In genomic region chr5:177035982-177036381, GRCh38 we compare ENCODE assay signal across 12 cellular contexts. TPM values are rescaled to one million over a fixed set of nuclear protein-coding genes. Genes with fewer than 3 reads are reported as not detected.
DNase-seq lines count a peak whose midpoint lies in the region; ATAC-seq and TF ChIP-seq lines count a peak whose summit lies in the region.
"Had no signal": no experiment of that assay in that cellular context is flagged by ENCODE, and none has a peak within 500 bp of the region (broad histone marks: within the 10 kb centered on the region; RNA-seq: fewer than 3 reads in every experiment).

No MANE protein-coding gene starts in this region.

- H3K23ac ChIP-seq in H9 (ENCODE audit: insufficient read length, low read depth, low read length) = no peak overlapping the region

- DNase-seq in CD4-positive, CD25-positive, alpha-beta regulatory T cell = no peak
- DNase-seq in H9 (peak; percentile 56), amniotic epithelial cell (ENCODE audit: low read depth) (peak; percentile 10), iPS-NIHi11 (ENCODE audit: low spot score) (peak; percentile 71), dorsolateral prefrontal cortex (no peak), cerebellar nuclear complex (lab: John Stamatoyannopoulos, UW) (no peak), HCEC 1CT (no peak)
- DNase-seq in activated CD4-positive, alpha-beta T cell treated with anti-CD3 and anti-CD28 coated beads, Interleukin-2, amount 50 U/mL, for 4 hours = no peak
- DNase-seq: activated CD4-positive, alpha-beta T cell treated with anti-CD3 and anti-CD28 coated beads, Interleukin-2, amount 50 U/mL, for 48 hours; pancreas had no signal

- H4K20me1 ChIP-seq in H9 (ENCODE audit: control insufficient read depth, insufficient read depth, insufficient read length) = no peaks in the 10 kb centered on the region

- no CpG with 5 or more reads among the region's 1 CpG for WGBS in H9 (ENCODE audit: extremely low coverage, insufficient read length, low lambda C conversion rate)

- H3K27ac ChIP-seq in CD4-positive, CD25-positive, alpha-beta regulatory T cell (ENCODE audit: insufficient read depth, low read length, poor library complexity, severe bottlenecking) = no peak overlapping the region
- no peak overlapping the region for H3K27ac ChIP-seq in H9 (ENCODE audit: insufficient read length, low read depth, low read length)
- H3K27ac ChIP-seq in dorsolateral prefrontal cortex = no peak overlapping the region
- H3K27ac ChIP-seq: pancreas had no signal

- peaks cover 13% of the 10 kb centered on the region for H3K36me3 ChIP-seq in CD4-positive, CD25-positive, alpha-beta regulatory T cell (ENCODE audit: control insufficient read depth, insufficient read depth, low read length)
- H3K36me3 ChIP-seq: pancreas had no signal

- no peak overlapping the region for H4K8ac ChIP-seq in H9 (replicated peaks; ENCODE audit: insufficient read length, low read depth, low read length)

- H4K91ac ChIP-seq in H9 (ENCODE audit: insufficient read length, low read depth, low read length) = no peak overlapping the region

- no peak overlapping the region for H2BK120ac ChIP-seq in H9 (ENCODE audit: low read depth, low read length, poor library complexity, severe bottlenecking)

- no peak overlapping the region for H2BK20ac ChIP-seq in H9 (ENCODE audit: low read depth, low read length, poor library complexity, severe bottlenecking)

- no peaks in the 10 kb centered on the region for H3K23me2 ChIP-seq in H9 (ENCODE audit: insufficient read length, low read depth, low read length, poor library complexity, severe bottlenecking)

- H3T11ph ChIP-seq in H9 (ENCODE audit: low read length) = no peak overlapping the region

- H2BK5ac ChIP-seq in H9 (ENCODE audit: insufficient read length, low read length) = no peak overlapping the region

- peaks cover 13 to 31% (median 20%) of the 10 kb centered on the region in 4 donors for H3K4me1 Mint-ChIP-seq in CD4-positive, CD25-positive, alpha-beta regulatory T cell
- H3K4me1 Mint-ChIP-seq in H9 = peaks cover 10 to 14% of the 10 kb centered on the region in 2 experiments

- intact Hi-C loops in dorsolateral prefrontal cortex (cut with DNase I) = no loop called here

- H3K4me1 ChIP-seq in CD4-positive, CD25-positive, alpha-beta regulatory T cell (ENCODE audit: control insufficient read depth, insufficient read depth, low read length, poor library complexity, severe bottlenecking) = no peaks in the 10 kb centered on the region
- H3K4me1 ChIP-seq in H9 (ENCODE audit: insufficient read depth, low read length) = peaks cover 8% of the 10 kb centered on the region; the same call in 1 of the 2 replicates
- H3K4me1 ChIP-seq: pancreas had no signal

- H2AK5ac ChIP-seq in H9 (ENCODE audit: insufficient read length, low read length) = no peak overlapping the region

- peak overlapping the region in 1 of 4 donors; percentile 24 for H3K4me3 Mint-ChIP-seq in CD4-positive, CD25-positive, alpha-beta regulatory T cell
- H3K4me3 Mint-ChIP-seq in H9 = no peak overlapping the region
- H3K4me3 Mint-ChIP-seq: activated T-helper 17 cell treated with anti-CD3 and anti-CD28 coated beads, Interleukin-2, amount 50 U/mL, for 72 hours; B cell had no signal

- no peaks in the 10 kb centered on the region for H3K9me3 ChIP-seq in CD4-positive, CD25-positive, alpha-beta regulatory T cell (ENCODE audit: control insufficient read depth in 2 of 2, low read length in 2 of 2)
- H3K9me3 ChIP-seq in H9 (ENCODE audit: control insufficient read depth, low read depth, low read length) = no peaks in the 10 kb centered on the region
- H3K9me3 ChIP-seq: pancreas had no signal

- H2BK15ac ChIP-seq in H9 (ENCODE audit: low read depth, low read length) = no peak overlapping the region

- no peak for ATAC-seq in CD4-positive, CD25-positive, alpha-beta regulatory T cell (ENCODE audit: low read depth in 2 of 2)
- ATAC-seq: activated T-helper 17 cell treated with anti-CD3 and anti-CD28 coated beads, Interleukin-2, amount 50 U/mL, for 72 hours; pancreas had no signal

- H3K56ac ChIP-seq in H9 (ENCODE audit: insufficient read length, low read depth, low read length) = no peak overlapping the region

- no peak overlapping the region for H3K14ac ChIP-seq in H9 (ENCODE audit: insufficient read depth, low read length)

- H2AFZ ChIP-seq in H9 (ENCODE audit: low read length) = no peak overlapping the region

- peaks cover 0 to 5% (median 3%) of the 10 kb centered on the region in 7 donors for H3K9me3 Mint-ChIP-seq in CD4-positive, CD25-positive, alpha-beta regulatory T cell
- H3K9me3 Mint-ChIP-seq in H9 = no peaks in the 10 kb centered on the region

- no peaks in the 10 kb centered on the region for H3K27me3 Mint-ChIP-seq in CD4-positive, CD25-positive, alpha-beta regulatory T cell
- H3K27me3 Mint-ChIP-seq in H9 (ENCODE audit: low read depth) = no peaks in the 10 kb centered on the region
- H3K27me3 Mint-ChIP-seq: activated T-helper 17 cell treated with anti-CD3 and anti-CD28 coated beads, Interleukin-2, amount 50 U/mL, for 72 hours; B cell had no signal

- H3K79me1 ChIP-seq in H9 (ENCODE audit: insufficient read depth, low read depth, low read length, poor library complexity, severe bottlenecking) = peaks cover 3% of the 10 kb centered on the region

- H3K4ac ChIP-seq in H9 (ENCODE audit: low read depth, low read length) = no peak overlapping the region

- TF ChIP-seq CTCF in H9 (conservative IDR thresholded peaks at IDR 0.05) (no peak), dorsolateral prefrontal cortex (IDR thresholded peaks at IDR 0.05 in 54 of 56, conservative IDR thresholded peaks at IDR 0.05 in 2 of 56; ENCODE audit: low read depth in 1 of 56, partially characterized antibody in 56 of 56) (no peak)

- no peaks in the 10 kb centered on the region for H3K79me2 ChIP-seq in H9 (ENCODE audit: insufficient read depth, low read length)

- peak overlapping the region; percentile 29 to 95 (median 74) for H3K27ac Mint-ChIP-seq in CD4-positive, CD25-positive, alpha-beta regulatory T cell
- H3K27ac Mint-ChIP-seq in H9 = peak overlapping the region; percentile 31 to 82 (median 60); a peak in 5 of 7 replicates
- H3K27ac Mint-ChIP-seq: activated T-helper 17 cell treated with anti-CD3 and anti-CD28 coated beads, Interleukin-2, amount 50 U/mL, for 72 hours; B cell had no signal

- H3K36me3 Mint-ChIP-seq in CD4-positive, CD25-positive, alpha-beta regulatory T cell = peaks cover 14% of the 10 kb centered on the region
- H3K36me3 Mint-ChIP-seq in H9 (ENCODE audit: insufficient read depth in 1 of 3, low read depth in 3 of 3) = peaks cover 0 to 23% (median 22%) of the 10 kb centered on the region in 3 experiments; a peak in 5 of 7 replicates

- no peak overlapping the region for H3K4me3 ChIP-seq in CD4-positive, CD25-positive, alpha-beta regulatory T cell (ENCODE audit: low read depth, low read length)
- H3K4me3 ChIP-seq in dorsolateral prefrontal cortex = no peak overlapping the region
- H3K4me3 ChIP-seq: pancreas had no signal

- no peak overlapping the region for H2BK12ac ChIP-seq in H9 (ENCODE audit: insufficient read length, low read depth, low read length)

- H3K4me2 ChIP-seq in H9 (ENCODE audit: insufficient read depth, insufficient read length, low read length) = no peak overlapping the region

- H3K27me3 ChIP-seq in CD4-positive, CD25-positive, alpha-beta regulatory T cell (ENCODE audit: control insufficient read depth, insufficient read depth, low read length) = no peaks in the 10 kb centered on the region
- H3K27me3 ChIP-seq in H9 (ENCODE audit: insufficient read depth, low read length) (no peaks in the 10 kb centered on the region; the same call in 1 of the 2 replicates), dorsolateral prefrontal cortex (no peaks in the 10 kb centered on the region)
- H3K27me3 ChIP-seq: pancreas had no signal

- no peak overlapping the region for H3K9ac ChIP-seq in H9 (ENCODE audit: extremely low read depth, insufficient read length, low read length)

- no peak overlapping the region for H3K18ac ChIP-seq in H9 (ENCODE audit: insufficient read length, low read depth, low read length)

- H4K5ac ChIP-seq in H9 (ENCODE audit: insufficient read length, low read depth, low read length) = no peak overlapping the region

RNA-seq across cellular contexts. Expression of gene ZNF346, which starts 13.5 kb away (rescaled TPM):
- 24.2 TPM for total RNA-seq in CD4-positive, CD25-positive, alpha-beta regulatory T cell
- 10 to 100 TPM; 10.5 to 22.1 (median 14.2) TPM for polyA plus RNA-seq in CD4-positive, CD25-positive, alpha-beta regulatory T cell
- total RNA-seq in H9 (2021) (21.1 and 22.7 TPM in 2 replicates), dorsolateral prefrontal cortex (10 to 100 TPM; 28.1 to 67.6 (median 44.9) TPM)

RNA-seq across cellular contexts. Expression of gene UIMC1, which starts 29.4 kb away (rescaled TPM):
- total RNA-seq in CD4-positive, CD25-positive, alpha-beta regulatory T cell = 80.7 TPM
- polyA plus RNA-seq in CD4-positive, CD25-positive, alpha-beta regulatory T cell = 10 to 100 TPM; 18.0 to 23.3 (median 21.1) TPM
- total RNA-seq in H9 (2021) = 46.2 and 53.0 TPM in 2 replicates
- total RNA-seq in dorsolateral prefrontal cortex = 10 to 100 TPM; 37.0 to 83.1 (median 53.2) TPM

RNA-seq across cellular contexts. Expression of gene FGFR4, which starts 50.7 kb away (rescaled TPM):
- total RNA-seq in CD4-positive, CD25-positive, alpha-beta regulatory T cell = 4.4 TPM
- under 1 TPM in 2 of 4 donors, not detected in 2; 0.19 to 0.29 TPM for polyA plus RNA-seq in CD4-positive, CD25-positive, alpha-beta regulatory T cell
- total RNA-seq in H9 (2021) (52.8 and 56.3 TPM in 2 replicates), dorsolateral prefrontal cortex (10 to 100 TPM in 3 of 120 experiments, 1 to 10 TPM in 114, under 1 TPM in 3; 0.55 to 13.2 (median 3.4) TPM)

Comparison
In these comparisons a context has a peak if more than half of its experiments do, and no peak if none do; other contexts are left out.
1. DNase-seq: peak in H9 (single experiment), amniotic epithelial cell (single experiment) and iPS-NIHi11 (single experiment); none in CD4-positive, CD25-positive, alpha-beta regulatory T cell (0 of 3), activated CD4-positive, alpha-beta T cell treated with anti-CD3 and anti-CD28 coated beads, Interleukin-2, amount 50 U/mL, for 4 hours (0 of 2), dorsolateral prefrontal cortex (0 of 10), cerebellar nuclear complex (0 of 2) and HCEC 1CT (single experiment).